ENCODE assay signal across 19 cellular contexts in the genomic region with DNA sequence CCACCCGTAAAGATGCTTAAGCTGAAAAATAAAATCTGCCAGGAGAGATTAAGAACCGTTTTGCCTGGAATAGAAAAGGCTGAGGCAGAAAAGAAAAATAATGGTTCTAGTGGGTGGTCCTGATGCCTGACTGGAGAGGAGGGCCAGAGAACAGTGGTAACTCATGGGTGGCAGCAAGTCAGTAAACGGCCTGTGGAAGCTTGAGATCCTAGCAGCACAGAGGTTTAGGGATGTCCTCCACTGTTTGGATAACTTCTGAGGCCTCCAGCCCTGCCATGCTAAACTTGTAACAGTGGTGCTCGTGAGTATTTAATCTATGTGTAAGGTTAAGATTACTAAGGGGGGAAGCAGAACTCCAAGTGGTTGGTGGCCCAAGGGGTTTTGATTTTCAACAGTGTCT.
"Had no signal": no experiment of that assay in that cellular context is flagged by ENCODE, and none has a peak within 500 bp of the region (broad histone marks: within the 10 kb centered on the region; RNA-seq: fewer than 3 reads in every experiment).

No MANE protein-coding gene starts in this region.

- DNase-seq: activated CD4-positive, alpha-beta memory T cell treated with anti-CD3 and anti-CD28 coated beads for 36 hours; activated CD4-positive, alpha-beta T cell treated with anti-CD3 and anti-CD28 coated beads for 36 hours; activated CD8-positive, alpha-beta memory T cell treated with anti-CD3 and anti-CD28 coated beads, Interleukin-2, amount 50 U/mL, for 4 hours; activated naive CD4-positive, alpha-beta T cell treated with anti-CD3 and anti-CD28 coated beads, Interleukin-2, amount 10 ng/mL, durations not matched to agents 7 days and 5 days; adrenal gland; dorsolateral prefrontal cortex; erythroblast; gastrocnemius medialis; left colon; pancreas; stimulated activated CD4-positive, alpha-beta T cell treated with anti-CD3 and anti-CD28 coated beads, Interleukin-2, amount 100 ng/mL, for 48 hours; stimulated activated naive CD4-positive, alpha-beta T cell; transverse colon had no signal

- H3K27me3 ChIP-seq: adrenal gland, cardiac muscle cell, dorsolateral prefrontal cortex, gastrocnemius medialis, pancreas, transverse colon had no signal

- H3K36me3 ChIP-seq: transverse colon had no signal

- ATAC-seq: activated CD4-positive, alpha-beta T cell treated with anti-CD3 and anti-CD28 coated beads for 36 hours; gastrocnemius medialis; left colon; pancreas had no signal

- H3K9me3 ChIP-seq: adrenal gland, gastrocnemius medialis, pancreas, transverse colon had no signal

- H3K27ac Mint-ChIP-seq: activated CD4-positive, alpha-beta memory T cell treated with anti-CD3 and anti-CD28 coated beads for 36 hours; activated CD4-positive, alpha-beta T cell treated with anti-CD3 and anti-CD28 coated beads for 36 hours; activated naive CD4-positive, alpha-beta T cell treated with anti-CD3 and anti-CD28 coated beads, Interleukin-2, amount 10 ng/mL, durations not matched to agents 7 days and 5 days; activated T-helper 2 cell treated with anti-CD3 and anti-CD28 coated beads, Interferon-gamma antibody, Interleukin-2, Interleukin-4, amounts not matched to agents 10 μg/mL and 5 μg/mL and 100 μg/mL, durations not matched to agents 14 hours and 24 hours and 36 hours; mesothelial cell of epicardium had no signal

- H3K27ac ChIP-seq: adrenal gland, cardiac muscle cell, pancreas, transverse colon, VCaP had no signal

- H3K27me3 Mint-ChIP-seq: activated CD4-positive, alpha-beta memory T cell treated with anti-CD3 and anti-CD28 coated beads for 36 hours; activated CD4-positive, alpha-beta T cell treated with anti-CD3 and anti-CD28 coated beads for 36 hours; activated naive CD4-positive, alpha-beta T cell treated with anti-CD3 and anti-CD28 coated beads, Interleukin-2, amount 10 ng/mL, durations not matched to agents 7 days and 5 days had no signal

- H3K4me3 ChIP-seq: adrenal gland, cardiac muscle cell, dorsolateral prefrontal cortex, gastrocnemius medialis, lung, pancreas, transverse colon had no signal

- H3K4me1 ChIP-seq: adrenal gland, pancreas had no signal

- H3K9me3 Mint-ChIP-seq: activated CD4-positive, alpha-beta memory T cell treated with anti-CD3 and anti-CD28 coated beads for 36 hours; activated naive CD4-positive, alpha-beta T cell treated with anti-CD3 and anti-CD28 coated beads, Interleukin-2, amount 10 ng/mL, durations not matched to agents 7 days and 5 days; activated T-helper 2 cell treated with anti-CD3 and anti-CD28 coated beads, Interferon-gamma antibody, Interleukin-2, Interleukin-4, amounts not matched to agents 10 μg/mL and 5 μg/mL and 100 μg/mL, durations not matched to agents 14 hours and 24 hours and 36 hours; mesothelial cell of epicardium; neural crest cell had no signal

- H3K4me3 Mint-ChIP-seq: activated CD4-positive, alpha-beta memory T cell treated with anti-CD3 and anti-CD28 coated beads for 36 hours; activated CD4-positive, alpha-beta T cell treated with anti-CD3 and anti-CD28 coated beads for 36 hours; activated naive CD4-positive, alpha-beta T cell treated with anti-CD3 and anti-CD28 coated beads, Interleukin-2, amount 10 ng/mL, durations not matched to agents 7 days and 5 days; mesothelial cell of epicardium; neural crest cell had no signal
